Comparison of ENCODE assay signal across 10 cellular contexts in the genomic region with DNA sequence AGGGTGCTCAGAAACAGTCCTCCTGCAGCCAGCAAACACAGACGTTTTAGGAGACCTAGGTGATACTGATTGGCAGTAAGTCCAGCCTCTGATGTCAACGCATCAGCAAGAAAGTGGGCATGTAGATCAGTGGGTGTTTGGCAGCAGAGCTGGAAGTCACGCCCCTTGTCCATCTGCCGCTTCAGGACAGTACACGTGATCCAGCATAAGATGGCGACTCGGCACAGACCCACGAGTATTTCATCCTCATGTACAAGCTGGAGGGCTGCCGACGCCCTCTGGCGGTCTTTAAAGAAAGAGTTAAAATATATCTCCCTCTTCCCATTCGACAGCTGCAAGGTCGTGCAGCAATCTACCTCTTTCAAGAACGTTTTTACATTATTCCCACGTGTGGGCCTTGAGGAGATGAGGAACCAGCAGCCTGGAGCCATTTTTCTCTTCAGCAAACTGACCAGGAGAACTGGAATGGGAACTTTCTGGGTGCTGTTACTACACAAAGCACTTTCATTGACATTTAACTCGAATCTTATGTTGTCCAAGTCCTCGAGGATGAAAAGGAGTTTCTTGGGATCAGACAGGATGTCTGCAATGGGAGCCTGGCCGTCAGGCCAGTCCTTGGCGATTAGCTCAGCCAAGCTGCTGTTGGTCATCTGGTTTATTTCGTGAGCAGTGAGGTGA. TPM values are rescaled to one million over a fixed set of nuclear protein-coding genes. Genes with fewer than 3 reads are reported as not detected.
A peak's percentile ranks its signal among the peaks of the same experiment; 100 is the strongest.
DNase-seq lines count a peak whose midpoint lies in the region; ATAC-seq and TF ChIP-seq lines count a peak whose summit lies in the region.
"Had no signal": no experiment of that assay in that cellular context is flagged by ENCODE, and none has a peak within 500 bp of the region (broad histone marks: within the 10 kb centered on the region; RNA-seq: fewer than 3 reads in every experiment).

No MANE protein-coding gene starts in this region.

- peak; percentile 20 for TF ChIP-seq CTCF in GM10248 (IDR thresholded peaks at IDR 0.05; ENCODE audit: control extremely low read depth, extremely low read depth, low read depth, missing control alignments)

- CTCF ChIA-PET in GM10248 (lab: Yijun Ruan, JAX): interaction anchor here (1.2 to 3.8 kb wide), 2 partner anchors 9 to 177 kb away, joined by 5 to 21 read pairs; no protein-coding TSS in a partner anchor

- POLR2A ChIA-PET in GM10248 (lab: Yijun Ruan, JAX): interaction anchor here (0.5 kb wide), 1 partner anchor 172 kb away, joined by 3 read pairs; no protein-coding TSS in a partner anchor

- ATAC-seq in HG03175 (IDR thresholded peaks at IDR 0.05; ENCODE audit: unreplicated experiment): no peak

- DNase-seq in A172 (ENCODE audit: low spot score) (peak; percentile 97), GM10248 (ENCODE audit: extremely low spot score) (peak; percentile 45), MV-4-11 (lab: John Stamatoyannopoulos, UW) (peak; percentile 93), RPMI8226 (peak; percentile 58), cerebellar cortex (ENCODE audit: low spot score) (peak; percentile 65), mucosa of gallbladder (ENCODE audit: low spot score) (peak; percentile 66), cortex of kidney (lab: John Stamatoyannopoulos, UW) (no peak)

RNA-seq across cellular contexts. Expression of a gene that starts 22.3 kb away (rescaled TPM):
- total RNA-seq in A172 (2014; rRNA removed; shearing (Covaris generic)): 2.5 and 4.9 TPM in 2 replicates
- 0.17 TPM for total RNA-seq in mucosa of gallbladder
- total RNA-seq: thoracic aorta had no signal

RNA-seq across cellular contexts. Expression of a gene that starts 26.8 kb away (rescaled TPM):
- 0.03 TPM in 1 of 2 replicates, not detected in the other for total RNA-seq in A172 (2014; rRNA removed; shearing (Covaris generic))
- not detected for total RNA-seq in mucosa of gallbladder
- total RNA-seq: thoracic aorta had no signal

RNA-seq across cellular contexts. Expression of a gene that starts 40.6 kb away (rescaled TPM):
- 1.6 TPM in 1 of 2 replicates, not detected in the other for total RNA-seq in A172 (2014; rRNA removed; shearing (Covaris generic))
- not detected for total RNA-seq in mucosa of gallbladder
- total RNA-seq: dorsolateral prefrontal cortex, thoracic aorta had no signal

RNA-seq across cellular contexts. Expression of a gene that starts 50.6 kb away (rescaled TPM):
- total RNA-seq in A172 (2014; rRNA removed; shearing (Covaris generic)): not detected in 2 replicates
- 1.1 TPM for total RNA-seq in mucosa of gallbladder
- total RNA-seq: dorsolateral prefrontal cortex, thoracic aorta had no signal
